Comparison of ENCODE assay signal across 9 cellular contexts in the genomic region with DNA sequence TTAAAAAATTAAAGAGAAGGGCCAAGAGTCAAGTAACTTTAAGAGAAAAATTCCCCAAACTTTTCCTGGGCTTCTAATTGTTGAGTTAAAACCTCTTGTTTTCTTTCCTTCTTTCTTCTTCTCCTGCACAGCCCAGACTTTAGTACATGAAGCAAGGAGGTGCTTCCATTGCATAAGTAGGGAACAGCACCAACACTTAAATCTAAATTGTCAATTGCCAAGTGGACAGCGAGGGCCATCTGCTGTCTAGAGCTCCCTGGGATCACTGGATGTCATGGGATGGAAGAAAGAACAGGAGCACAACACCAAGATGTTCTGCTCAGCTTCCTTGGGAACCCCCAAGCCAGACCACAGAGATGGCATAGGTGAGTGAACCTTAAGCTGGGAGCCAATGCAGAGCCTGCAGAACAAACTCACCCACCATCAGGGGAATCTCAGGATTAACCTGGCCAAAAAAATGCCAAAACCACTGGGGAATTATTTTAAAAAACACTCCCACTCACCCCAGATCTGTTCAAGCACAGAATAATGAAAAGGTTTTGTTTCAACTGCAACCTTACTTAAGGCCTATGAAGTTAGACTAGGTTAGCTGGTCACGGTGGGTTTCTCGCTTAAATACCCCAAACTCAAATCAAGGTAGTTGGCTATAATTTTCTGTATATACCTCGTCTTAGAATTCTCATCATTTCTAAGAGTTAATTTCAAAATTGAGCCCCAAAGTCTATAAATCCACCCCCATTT.
DNase-seq lines count a peak whose midpoint lies in the region; ATAC-seq, FAIRE-seq and TF ChIP-seq lines count a peak whose summit lies in the region.
"Had no signal": no experiment of that assay in that cellular context is flagged by ENCODE, and none has a peak within 500 bp of the region (broad histone marks: within the 10 kb centered on the region; RNA-seq: fewer than 3 reads in every experiment).

No MANE protein-coding gene starts in this region.

- no peaks in the 10 kb centered on the region for H3K79me2 ChIP-seq in SK-N-SH (ENCODE audit: insufficient read depth)

- intact Hi-C loops in kidney (cut with DNase I) = no loop called here
- intact Hi-C loops in uterus (cut with DNase I; ENCODE audit: low total_unique reads) = no loop called here

- TF ChIP-seq CTCF in SK-N-SH (IDR thresholded peaks at IDR 0.05) = no peak
- no peak for TF ChIP-seq CTCF in kidney (IDR thresholded peaks at IDR 0.05; ENCODE audit: borderline replicate concordance, extremely low read depth, insufficient read depth)
- no peak for TF ChIP-seq CTCF in uterus (IDR thresholded peaks at IDR 0.05)
- no peak for TF ChIP-seq CTCF in progenitor cell of endocrine pancreas (IDR thresholded peaks at IDR 0.05; ENCODE audit: unreplicated experiment)

- H4K20me1 ChIP-seq in SK-N-SH (ENCODE audit: insufficient read depth) = no peaks in the 10 kb centered on the region

- TF ChIP-seq RAD21 in SK-N-SH (IDR thresholded peaks at IDR 0.05; ENCODE audit: low read length) = peak; percentile 14

- H3K9ac ChIP-seq in SK-N-SH (no peak overlapping the region), kidney (ENCODE audit: low read length in 2 of 2) (no peak overlapping the region)

- peak overlapping the region; percentile 70 for H3K27ac Mint-ChIP-seq in activated naive CD4-positive, alpha-beta T cell treated with anti-CD3 and anti-CD28 coated beads, Interleukin-2, amount 10 ng/mL, durations not matched to agents 7 days and 5 days
- no peak overlapping the region for H3K27ac Mint-ChIP-seq in progenitor cell of endocrine pancreas

- no peaks in the 10 kb centered on the region for H3K36me3 ChIP-seq in SK-N-SH (replicated peaks in 1 of 2; ENCODE audit: control insufficient read depth in 1 of 2, insufficient read depth in 2 of 2, low read length in 1 of 2)
- no peaks in the 10 kb centered on the region for H3K36me3 ChIP-seq in kidney (ENCODE audit: control insufficient read depth in 1 of 2, insufficient read depth in 2 of 2, low read length in 2 of 2)
- no peaks in the 10 kb centered on the region for H3K36me3 ChIP-seq in uterus

- H3K27ac ChIP-seq in SK-N-SH (ENCODE audit: low read depth in 2 of 2, low read length in 1 of 2) = peak overlapping the region; percentile 45 to 82; a peak in 3 of 4 replicates
- H3K27ac ChIP-seq in kidney (ENCODE audit: low read depth in 2 of 2, low read length in 2 of 2) = peak overlapping the region; percentile 26 to 38
- peak overlapping the region; percentile 52 to 60 for H3K27ac ChIP-seq in uterus

- H3K9me3 Mint-ChIP-seq in activated naive CD4-positive, alpha-beta T cell treated with anti-CD3 and anti-CD28 coated beads, Interleukin-2, amount 10 ng/mL, durations not matched to agents 7 days and 5 days = no peaks in the 10 kb centered on the region
- H3K9me3 Mint-ChIP-seq in progenitor cell of endocrine pancreas (ENCODE audit: low read depth) = no peaks in the 10 kb centered on the region

- H3K36me3 Mint-ChIP-seq in activated naive CD4-positive, alpha-beta T cell treated with anti-CD3 and anti-CD28 coated beads, Interleukin-2, amount 10 ng/mL, durations not matched to agents 7 days and 5 days = no peaks in the 10 kb centered on the region
- H3K36me3 Mint-ChIP-seq in progenitor cell of endocrine pancreas (ENCODE audit: insufficient read depth) = peaks cover 10% of the 10 kb centered on the region

- POLR2A ChIA-PET in SK-N-SH (lab: Yijun Ruan, JAX) = interaction anchor here (0.8 kb wide), 1 partner anchor 13 kb away, joined by 6 read pairs; no protein-coding TSS in a partner anchor

- peaks cover 24% of the 10 kb centered on the region for H3K4me1 Mint-ChIP-seq in activated naive CD4-positive, alpha-beta T cell treated with anti-CD3 and anti-CD28 coated beads, Interleukin-2, amount 10 ng/mL, durations not matched to agents 7 days and 5 days
- H3K4me1 Mint-ChIP-seq in progenitor cell of endocrine pancreas (ENCODE audit: low read depth) = peaks cover 24% of the 10 kb centered on the region

- no peaks in the 10 kb centered on the region for H3K9me2 ChIP-seq in SK-N-SH

- TF ChIP-seq POLR2A in uterus (IDR thresholded peaks at IDR 0.05) = no peak

- H3F3A ChIP-seq in SK-N-SH (replicated peaks; ENCODE audit: insufficient read depth) = no peaks in the 10 kb centered on the region

- TF ChIP-seq EP300 in SK-N-SH (IDR thresholded peaks at IDR 0.05; ENCODE audit: borderline replicate concordance in 1 of 2, low read depth in 1 of 2, low read length in 1 of 2) = no peak

- no peak for DNase-seq in activated naive CD4-positive, alpha-beta T cell treated with anti-CD3 and anti-CD28 coated beads, Interleukin-2, amount 10 ng/mL, durations not matched to agents 7 days and 5 days
- DNase-seq in activated naive CD4-positive, alpha-beta T cell treated with anti-CD3 and anti-CD28 coated beads, Interleukin-2, amount 50 U/mL, for 16 hours = no peak
- DNase-seq in SK-N-SH (no peak), kidney (no peak), uterus (no peak), mesenteric fat pad (ENCODE audit: low spot score) (no peak), progenitor cell of endocrine pancreas (ENCODE audit: low spot score, unreplicated experiment) (no peak)

- ATAC-seq in GM21576 (IDR thresholded peaks at IDR 0.05; ENCODE audit: unreplicated experiment) = no peak

- no peak overlapping the region for H3K4me3 Mint-ChIP-seq in activated naive CD4-positive, alpha-beta T cell treated with anti-CD3 and anti-CD28 coated beads, Interleukin-2, amount 10 ng/mL, durations not matched to agents 7 days and 5 days
- H3K4me3 Mint-ChIP-seq in progenitor cell of endocrine pancreas (ENCODE audit: low read depth) = no peak overlapping the region

- 81% methylated on average over 4 of the region's 4 CpGs for WGBS in SK-N-SH (ENCODE audit: low lambda C conversion rate)

- H3K4me3 ChIP-seq in SK-N-SH (ENCODE audit: low read depth in 2 of 2, low read length in 1 of 2) (no peak overlapping the region), kidney (ENCODE audit: low read length in 2 of 2) (no peak overlapping the region), uterus (no peak overlapping the region)

- no peaks in the 10 kb centered on the region for H3K27me3 Mint-ChIP-seq in activated naive CD4-positive, alpha-beta T cell treated with anti-CD3 and anti-CD28 coated beads, Interleukin-2, amount 10 ng/mL, durations not matched to agents 7 days and 5 days
- no peaks in the 10 kb centered on the region for H3K27me3 Mint-ChIP-seq in progenitor cell of endocrine pancreas

- peak overlapping the region; percentile 40; the same call in 1 of the 2 replicates for H3K4me2 ChIP-seq in SK-N-SH

- H3K9me3 ChIP-seq in SK-N-SH = no peaks in the 10 kb centered on the region
- H3K9me3 ChIP-seq in kidney (ENCODE audit: control insufficient read depth in 1 of 2, low read length in 2 of 2) = no peaks in the 10 kb centered on the region
- no peaks in the 10 kb centered on the region for H3K9me3 ChIP-seq in uterus

- no peak for FAIRE-seq in kidney (lab: Jason Lieb, UNC)
- FAIRE-seq: TTC549 had no signal

- CTCF ChIA-PET in activated naive CD4-positive, alpha-beta T cell treated with anti-CD3 and anti-CD28 coated beads, Interleukin-2, amount 10 ng/mL, durations not matched to agents 7 days and 5 days (lab: Charles Lee) = interaction anchor here (1.5 kb wide), 1 partner anchor 10 kb away, joined by 7 read pairs; no protein-coding TSS in a partner anchor
- CTCF ChIA-PET in SK-N-SH (lab: Yijun Ruan, JAX) = interaction anchor here (0.8 to 1.7 kb wide), 5 partner anchors 68 to 199 kb away, joined by 3 to 6 read pairs (median 4); a partner anchor contains a TSS

- H3K4me1 ChIP-seq in SK-N-SH (ENCODE audit: control insufficient read depth in 1 of 2, insufficient read depth in 2 of 2, low read depth in 1 of 2, low read length in 1 of 2) (peaks cover 14 to 26% of the 10 kb centered on the region in 2 experiments; a peak in 3 of 4 replicates), kidney (ENCODE audit: control insufficient read depth in 1 of 2, insufficient read depth in 1 of 2, low read depth in 1 of 2, low read length in 2 of 2) (peaks cover 8 to 13% of the 10 kb centered on the region in 2 donors), uterus (no peaks in the 10 kb centered on the region)

- H3K27me3 ChIP-seq in SK-N-SH (ENCODE audit: insufficient read depth) = no peaks in the 10 kb centered on the region
- H3K27me3 ChIP-seq in uterus = no peaks in the 10 kb centered on the region

- H2AFZ ChIP-seq in SK-N-SH (ENCODE audit: low read depth) = peak overlapping the region; percentile 64; the same call in 1 of the 2 replicates

TF ChIP-seq in SK-N-SH, 30 proteins besides CTCF, POLR2A, EP300 and RAD21:
- TF ChIP-seq, protein P1, sequence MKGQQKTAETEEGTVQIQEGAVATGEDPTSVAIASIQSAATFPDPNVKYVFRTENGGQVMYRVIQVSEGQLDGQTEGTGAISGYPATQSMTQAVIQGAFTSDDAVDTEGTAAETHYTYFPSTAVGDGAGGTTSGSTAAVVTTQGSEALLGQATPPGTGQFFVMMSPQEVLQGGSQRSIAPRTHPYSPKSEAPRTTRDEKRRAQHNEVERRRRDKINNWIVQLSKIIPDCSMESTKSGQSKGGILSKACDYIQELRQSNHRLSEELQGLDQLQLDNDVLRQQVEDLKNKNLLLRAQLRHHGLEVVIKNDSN (IDR thresholded peaks at IDR 0.05; ENCODE audit: borderline replicate concordance, low read depth) = no peak
- TF ChIP-seq TCF12 (IDR thresholded peaks at IDR 0.05) (no peak), RCOR1 (IDR thresholded peaks at IDR 0.05; ENCODE audit: low read length) (no peak), RXRA (IDR thresholded peaks at IDR 0.05; ENCODE audit: borderline replicate concordance, low read depth) (no peak), JUND (IDR thresholded peaks at IDR 0.05) (no peak)
- TF ChIP-seq, protein P2, sequence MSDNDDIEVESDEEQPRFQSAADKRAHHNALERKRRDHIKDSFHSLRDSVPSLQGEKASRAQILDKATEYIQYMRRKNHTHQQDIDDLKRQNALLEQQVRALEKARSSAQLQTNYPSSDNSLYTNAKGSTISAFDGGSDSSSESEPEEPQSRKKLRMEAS (IDR thresholded peaks at IDR 0.05; ENCODE audit: low read depth) = no peak
